In the genomic region with DNA sequence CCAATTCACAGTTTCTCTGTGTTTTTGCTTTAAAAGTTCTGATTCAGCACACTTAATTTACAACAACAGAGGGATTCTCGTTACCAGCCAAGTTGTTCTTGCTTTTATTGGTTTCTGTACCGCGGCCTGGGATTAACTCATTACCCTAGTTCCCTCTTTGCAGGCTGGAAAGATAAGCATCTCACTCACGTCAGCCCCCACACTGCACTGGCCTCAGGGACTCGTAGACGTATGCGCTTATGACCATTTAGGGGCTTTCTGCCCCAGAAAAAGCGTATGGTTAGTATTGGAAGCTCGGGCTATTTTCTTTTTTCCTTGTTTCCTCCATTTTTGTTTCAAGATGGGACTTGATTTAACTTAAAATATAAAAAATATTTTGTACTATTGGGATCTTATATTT, we compare ENCODE assay signal across 21 cellular contexts.
DNase-seq lines count a peak whose midpoint lies in the region; TF ChIP-seq lines count a peak whose summit lies in the region.
"Had no signal": no experiment of that assay in that cellular context is flagged by ENCODE, and none has a peak within 500 bp of the region (broad histone marks: within the 10 kb centered on the region; RNA-seq: fewer than 3 reads in every experiment).

No MANE protein-coding gene starts in this region.

- H2AFZ ChIP-seq in mesenchymal stem cell (ENCODE audit: low read depth, low read length), result no peak overlapping the region
- H2AFZ ChIP-seq: GM23248 had no signal

- H3K36me3 Mint-ChIP-seq in type B pancreatic cell, result peaks cover 7% of the 10 kb centered on the region

- no peaks in the 10 kb centered on the region for H3K4me1 Mint-ChIP-seq in type B pancreatic cell (ENCODE audit: unreplicated experiment)

- no peak overlapping the region for H3K23ac ChIP-seq in mesenchymal stem cell (ENCODE audit: low read length in 2 of 2)

- H3K27me3 ChIP-seq in HAP-1 (ENCODE audit: low read depth) (no peaks in the 10 kb centered on the region), mesenchymal stem cell (ENCODE audit: control insufficient read depth in 1 of 2, insufficient read depth in 1 of 2, low read length in 2 of 2) (no peaks in the 10 kb centered on the region)

- no peak overlapping the region for H2BK12ac ChIP-seq in mesenchymal stem cell (ENCODE audit: low read length in 2 of 2)

- no peak overlapping the region for H3K4me3 Mint-ChIP-seq in type B pancreatic cell

- no peak overlapping the region for H3K9ac ChIP-seq in mesenchymal stem cell (ENCODE audit: low read length)
- H3K9ac ChIP-seq: GM23248 had no signal

- WGBS in mesenchymal stem cell, result 55% methylated on average over 8 of the region's 9 CpGs

- H3K4me1 ChIP-seq in HAP-1, result peaks cover 5% of the 10 kb centered on the region
- H3K4me1 ChIP-seq in mesenchymal stem cell (ENCODE audit: control insufficient read depth, insufficient read depth, low read depth, low read length), result peaks cover 5% of the 10 kb centered on the region
- H3K4me1 ChIP-seq: A549 had no signal

- no peak overlapping the region for H3K18ac ChIP-seq in mesenchymal stem cell (ENCODE audit: low read depth in 1 of 2, low read length in 2 of 2)

- peak; percentile 17 for DNase-seq in CD1c-positive myeloid dendritic cell (ENCODE audit: extremely low spot score)
- DNase-seq in HAP-1 (ENCODE audit: low spot score in 2 of 2), result peak; percentile 22 to 31
- DNase-seq in SK-N-DZ (ENCODE audit: low spot score), result peak; percentile 83
- peak; percentile 41 for DNase-seq in mesenchymal stem cell
- DNase-seq in T-helper 2 cell, result no peak
- no peak for DNase-seq in SKM-1 treated with dmso at 0.1 percent for 144 hours (lab: John Stamatoyannopoulos, UW; ENCODE audit: unreplicated experiment)
- DNase-seq in activated CD4-positive, CD25-positive, alpha-beta regulatory T cell (lab: John Stamatoyannopoulos, UW), result no peak
- no peak for DNase-seq in type B pancreatic cell (ENCODE audit: extremely low spot score, unreplicated experiment)
- DNase-seq: COR-L47, DMS153, GM23248, KG1, NCI-H1092 treated with DMSO at 0.1 percent for 48 hours, NCI-H1694, NCI-H2107, NCI-H2227 treated with DMSO at 0.1 percent for 48 hours, NCI-H524 treated with DMSO at 0.1 percent for 48 hours, RPMI8226, SIG-M5 had no signal

- no peak overlapping the region for H4K8ac ChIP-seq in mesenchymal stem cell (ENCODE audit: low read length)

- H3K36me3 ChIP-seq in HAP-1 (replicated peaks), result no peaks in the 10 kb centered on the region
- peaks cover 4 to 16% of the 10 kb centered on the region in 2 experiments for H3K36me3 ChIP-seq in mesenchymal stem cell (ENCODE audit: control insufficient read depth in 1 of 2, insufficient read depth in 2 of 2, low read depth in 1 of 2, low read length in 2 of 2)

- no peak overlapping the region for H2BK15ac ChIP-seq in mesenchymal stem cell (ENCODE audit: low read depth, poor library complexity, severe bottlenecking)

- H3K9me3 ChIP-seq in HAP-1 (peaks cover 3% of the 10 kb centered on the region; the same call in 1 of the 2 replicates), mesenchymal stem cell (ENCODE audit: control insufficient read depth, low read length) (peaks cover 5% of the 10 kb centered on the region)
- H3K9me3 ChIP-seq: A549 had no signal

- no peak overlapping the region for H3K4ac ChIP-seq in mesenchymal stem cell (ENCODE audit: low read depth in 1 of 2, low read length in 2 of 2)

- no peak overlapping the region for H4K91ac ChIP-seq in mesenchymal stem cell (ENCODE audit: low read length)

- in situ Hi-C loops in HAP-1 (cut with MboI; ENCODE audit: low sequenced_read_pairs), result no loop called here

- no peak overlapping the region for H3K4me2 ChIP-seq in mesenchymal stem cell (ENCODE audit: low read length, poor library complexity, severe bottlenecking)
- H3K4me2 ChIP-seq: A549 had no signal

- no peak for TF ChIP-seq CTCF in type B pancreatic cell (conservative IDR thresholded peaks at IDR 0.05)

- no peaks in the 10 kb centered on the region for H3K9me3 Mint-ChIP-seq in type B pancreatic cell

- H3K79me1 ChIP-seq in mesenchymal stem cell (replicated peaks; ENCODE audit: low read length, poor library complexity, severe bottlenecking), result no peaks in the 10 kb centered on the region

- no peak overlapping the region for H2AK5ac ChIP-seq in mesenchymal stem cell (ENCODE audit: low read length, severe bottlenecking)

- no peak overlapping the region for H3K27ac Mint-ChIP-seq in type B pancreatic cell

- H2BK5ac ChIP-seq in mesenchymal stem cell (ENCODE audit: low read depth, low read length, poor library complexity, severe bottlenecking), result no peak overlapping the region

- no peak overlapping the region for H2BK120ac ChIP-seq in mesenchymal stem cell (ENCODE audit: low read depth, low read length)

- no peak overlapping the region for H3K14ac ChIP-seq in mesenchymal stem cell (ENCODE audit: low read length in 2 of 2)

- H3K27me3 Mint-ChIP-seq in type B pancreatic cell, result no peaks in the 10 kb centered on the region

- H3K4me3 ChIP-seq in HAP-1, result no peak overlapping the region
- no peak overlapping the region for H3K4me3 ChIP-seq in mesenchymal stem cell (ENCODE audit: insufficient read depth in 1 of 2, low read depth in 1 of 2, low read length in 2 of 2)
- H3K4me3 ChIP-seq: A549, GM23248 had no signal

- no peak overlapping the region for H3K27ac ChIP-seq in mesenchymal stem cell (ENCODE audit: low read length, poor library complexity, severe bottlenecking)
- H3K27ac ChIP-seq: A549, C4-2B, GM23248 had no signal

Comparison
In these comparisons a context has a peak if more than half of its experiments do, and no peak if none do; other contexts are left out.
1. DNase-seq: peak in CD1c-positive myeloid dendritic cell (single experiment), HAP-1 (2 of 2), SK-N-DZ (single experiment) and mesenchymal stem cell (single experiment); none in T-helper 2 cell (0 of 5), SKM-1 treated with dmso at 0.1 percent for 144 hours (single experiment), activated CD4-positive, CD25-positive, alpha-beta regulatory T cell (0 of 4) and type B pancreatic cell (single experiment).